1 cellular context compared by ENCODE assay signal in genomic region chr19:56120371-56121179, GRCh38.
TF ChIP-seq lines count a peak whose summit lies in the region.

No MANE protein-coding gene starts in this region.

TF ChIP-seq in GM12878, 131 proteins besides CTCF, POLR2A, EP300 and RAD21 (continued from another document):
- TF ChIP-seq ZBTB40 (IDR thresholded peaks at IDR 0.05; ENCODE audit: borderline replicate concordance), result 0 out of 2 replicates have a peak, but pooled peaks have one; percentile 20
- no peak for TF ChIP-seq CEBPB (IDR thresholded peaks at IDR 0.05; ENCODE audit: borderline replicate concordance in 1 of 2, low read depth in 2 of 2, low read length in 2 of 2)
- peak; percentile 87 for TF ChIP-seq NKRF (conservative IDR thresholded peaks at IDR 0.05)
- peak; percentile 73; the same call in 1 of the 2 replicates for TF ChIP-seq GATAD2B (conservative IDR thresholded peaks at IDR 0.05; ENCODE audit: low read depth)
- no peak for TF ChIP-seq HSF1 (IDR thresholded peaks at IDR 0.05; ENCODE audit: low read depth, low read length)
- no peak for TF ChIP-seq HCFC1 (IDR thresholded peaks at IDR 0.05; ENCODE audit: low read length)
- TF ChIP-seq POU2F2 (IDR thresholded peaks at IDR 0.05; ENCODE audit: borderline replicate concordance, low read depth, low read length), result peak; percentile 51; the same call in 1 of the 3 replicates
- no peak for TF ChIP-seq SRF (IDR thresholded peaks at IDR 0.05; ENCODE audit: low read depth in 2 of 2, low read length in 2 of 2)
- no peak for TF ChIP-seq USF2 (IDR thresholded peaks at IDR 0.05; ENCODE audit: borderline replicate concordance, low read depth, low read length)
- TF ChIP-seq CREM (IDR thresholded peaks at IDR 0.05; ENCODE audit: low read depth), result 0 out of 2 replicates have a peak, but pooled peaks have one; percentile 19
- peak; percentile 28; the same call in 1 of the 2 replicates for TF ChIP-seq NRF1 (conservative IDR thresholded peaks at IDR 0.05; ENCODE audit: low read depth, low read length)
- no peak; the same call in 1 of the 2 replicates for TF ChIP-seq PAX5 (IDR thresholded peaks at IDR 0.05; ENCODE audit: borderline replicate concordance, low read depth, low read length)
- peak; percentile 70 for TF ChIP-seq MYC (IDR thresholded peaks at IDR 0.05; ENCODE audit: insufficient read depth, insufficient read length, insufficient replicate concordance, low read length, severe bottlenecking)
